In genomic region chr9:124390812-124391658, GRCh38 we compare ENCODE assay signal across 1 cellular context.
TF ChIP-seq lines count a peak whose summit lies in the region.

No MANE protein-coding gene starts in this region.

TF ChIP-seq in HepG2, 621 proteins besides CTCF, POLR2A, EP300 and RAD21 (continued from another document and continues in another):
- TF ChIP-seq ARID5B (CRISPR knock-in tag; IDR thresholded peaks at IDR 0.05) (peak; percentile 70), PRDM10 (CRISPR knock-in tag; IDR thresholded peaks at IDR 0.05; ENCODE audit: low read depth) (no peak), FOXK2 (IDR thresholded peaks at IDR 0.05) (peak; percentile 65; the same call in 1 of the 2 replicates), JDP2 (CRISPR knock-in tag; IDR thresholded peaks at IDR 0.05; ENCODE audit: borderline replicate concordance) (no peak), ZFYVE20 (CRISPR knock-in tag; IDR thresholded peaks at IDR 0.05; ENCODE audit: borderline replicate concordance, low read depth) (no peak), RBM22 (optimal IDR thresholded peaks at IDR 0.05; ENCODE audit: low read length) (peak; percentile 74), KLF11 (CRISPR knock-in tag; IDR thresholded peaks at IDR 0.05) (no peak), ZNF777 (CRISPR knock-in tag; IDR thresholded peaks at IDR 0.05) (no peak), PAXIP1 (CRISPR knock-in tag; conservative IDR thresholded peaks at IDR 0.05) (peak; percentile 76), BHLHE40 (IDR thresholded peaks at IDR 0.05; ENCODE audit: low read length) (peak; percentile 59; the same call in 1 of the 2 replicates), LRRFIP1 (CRISPR knock-in tag; conservative IDR thresholded peaks at IDR 0.05) (no peak), NAIF1 (CRISPR knock-in tag; IDR thresholded peaks at IDR 0.05; ENCODE audit: borderline replicate concordance) (no peak), TFDP1 (CRISPR knock-in tag; IDR thresholded peaks at IDR 0.05; ENCODE audit: borderline replicate concordance) (no peak), TARDBP (CRISPR knock-in tag; IDR thresholded peaks at IDR 0.05) (peak; percentile 43; the same call in 1 of the 2 replicates), ZSCAN9 (CRISPR knock-in tag; IDR thresholded peaks at IDR 0.05; ENCODE audit: borderline replicate concordance) (no peak), RARA (CRISPR knock-in tag; IDR thresholded peaks at IDR 0.05) (peak; percentile 54; the same call in 1 of the 2 replicates), FOXO4 (CRISPR knock-in tag; conservative IDR thresholded peaks at IDR 0.05) (no peak), RXRB (CRISPR knock-in tag; IDR thresholded peaks at IDR 0.05; ENCODE audit: borderline replicate concordance) (peak; percentile 37; the same call in 1 of the 2 replicates), NR3C1 (CRISPR knock-in tag; IDR thresholded peaks at IDR 0.05) (no peak), SRSF4 (IDR thresholded peaks at IDR 0.05; ENCODE audit: low read depth, low read length, poor library complexity, severe bottlenecking) (no peak), KAT2B (IDR thresholded peaks at IDR 0.05; ENCODE audit: borderline replicate concordance, low read depth, low read length) (no peak), KAT8 (CRISPR knock-in tag; IDR thresholded peaks at IDR 0.05) (no peak), FOXP4 (CRISPR knock-in tag; IDR thresholded peaks at IDR 0.05) (peak; percentile 95), SAP130 (CRISPR knock-in tag; IDR thresholded peaks at IDR 0.05; ENCODE audit: low read depth) (peak; percentile 64), MIXL1 (CRISPR knock-in tag; IDR thresholded peaks at IDR 0.05) (peak; percentile 43; the same call in 1 of the 2 replicates), ELF1 (CRISPR knock-in tag; IDR thresholded peaks at IDR 0.05) (no peak), ZKSCAN8 (CRISPR knock-in tag; IDR thresholded peaks at IDR 0.05; ENCODE audit: borderline replicate concordance) (0 out of 2 replicates have a peak, but pooled peaks have one; percentile 15), SOX6 (IDR thresholded peaks at IDR 0.05) (no peak), SOX6 (CRISPR knock-in tag; IDR thresholded peaks at IDR 0.05) (peak; percentile 80), ZBTB20 (CRISPR knock-in tag; IDR thresholded peaks at IDR 0.05; ENCODE audit: borderline replicate concordance, low read depth) (peak; percentile 78; the same call in 1 of the 2 replicates), GABPA (IDR thresholded peaks at IDR 0.05; ENCODE audit: low read depth, low read length) (no peak), GABPA (CRISPR knock-in tag; IDR thresholded peaks at IDR 0.05; ENCODE audit: low read depth) (no peak), BCL3 (CRISPR knock-in tag; IDR thresholded peaks at IDR 0.05) (no peak), CEBPB (IDR thresholded peaks at IDR 0.05; ENCODE audit: borderline replicate concordance, low read depth, low read length) (no peak)
